8 cellular contexts compared by ENCODE assay signal in genomic region chr17:68972119-68972704, GRCh38. TPM values are rescaled to one million over a fixed set of nuclear protein-coding genes. Genes with fewer than 3 reads are reported as not detected.
A peak's percentile ranks its signal among the peaks of the same experiment; 100 is the strongest.
DNase-seq lines count a peak whose midpoint lies in the region; ATAC-seq, FAIRE-seq and TF ChIP-seq lines count a peak whose summit lies in the region.

No MANE protein-coding gene starts in this region.

- no peak overlapping the region for H2AFZ ChIP-seq in GM12878 (ENCODE audit: control insufficient read depth, low read depth, low read length)

- no peaks in the 10 kb centered on the region for H3K36me3 ChIP-seq in GM12878 (ENCODE audit: control insufficient read depth in 2 of 2, insufficient read depth in 2 of 2, low read length in 1 of 2)
- H3K36me3 ChIP-seq in vagina, result peaks cover 0 to 3% of the 10 kb centered on the region in 2 donors

- POLR2A ChIA-PET in GM12878 (lab: Charles Lee), result no interaction called here

- CTCF ChIA-PET in GM12878 (lab: Yijun Ruan, JAX), result interaction anchor here (2.2 to 2.9 kb wide), 2 partner anchors 177 to 195 kb away, joined by 8 to 12 read pairs; no protein-coding TSS in a partner anchor

- SMC1A ChIA-PET in GM12878 (lab: Charles Lee; ENCODE audit: uncharacterized antibody, unreplicated experiment), result no interaction called here

- H3K4me2 ChIP-seq in GM12878 (ENCODE audit: control insufficient read depth, insufficient read depth), result no peak overlapping the region

- H3K4me1 ChIP-seq in GM12878 (ENCODE audit: control insufficient read depth, insufficient read depth, low read length) (no peaks in the 10 kb centered on the region), vagina (no peaks in the 10 kb centered on the region)

- H3K27me3 ChIP-seq in GM12878 (replicated peaks in 1 of 2; ENCODE audit: control insufficient read depth in 2 of 2, insufficient read depth in 2 of 2, low read length in 1 of 2) (no peaks in the 10 kb centered on the region), vagina (no peaks in the 10 kb centered on the region)

- peak; percentile 84 for TF ChIP-seq CTCF in AG10803 (conservative IDR thresholded peaks at IDR 0.05; ENCODE audit: low read length)
- TF ChIP-seq CTCF in GM12878 (IDR thresholded peaks at IDR 0.05 in 2 of 3, conservative IDR thresholded peaks at IDR 0.05 in 1 of 3; ENCODE audit: control insufficient read depth in 2 of 3, extremely low read depth in 1 of 3, insufficient read depth in 1 of 3, low read depth in 3 of 3, low read length in 3 of 3), result peak; percentile 42 to 44 (median 43); a peak in 5 of 6 replicates
- peak; percentile 42 to 62 (median 48) for TF ChIP-seq CTCF in vagina (IDR thresholded peaks at IDR 0.05)

- no peaks in the 10 kb centered on the region for H3K9me3 ChIP-seq in GM12878 (replicated peaks; ENCODE audit: control insufficient read depth, insufficient read depth, low read length)
- H3K9me3 ChIP-seq in vagina, result no peaks in the 10 kb centered on the region

- intact Hi-C loops in GM12878 (cut with micrococcal nuclease; ENCODE audit: unreplicated experiment) (loop anchor here (5.0 kb wide), 2 partner anchors 195 to 275 kb away; no protein-coding TSS in a partner anchor), vagina (cut with DNase I) (loop anchor here (5.0 kb wide), 1 partner anchor 195 kb away; no protein-coding TSS in a partner anchor)

- DNase-seq in AG10803 (ENCODE audit: low read depth) (peak; percentile 47), HT-29 (ENCODE audit: low spot score) (peak; percentile 41), GM12878 (ENCODE audit: low read depth, low spot score) (no peak), vagina (ENCODE audit: extremely low spot score in 2 of 2) (no peak), GM19240 (ENCODE audit: insufficient read length, low spot score) (no peak)

- TF ChIP-seq POLR2A in GM12878 (IDR thresholded peaks at IDR 0.05; ENCODE audit: low read depth, low read length), result no peak
- TF ChIP-seq POLR2A in vagina (IDR thresholded peaks at IDR 0.05), result no peak

- FAIRE-seq in GM12878 (lab: Jason Lieb, UNC) (no peak), islet of Langerhans (lab: Jason Lieb, UNC) (peak; percentile 61)

- RAD21 ChIA-PET in GM12878 (lab: Charles Lee; ENCODE audit: unreplicated experiment), result no interaction called here

- no TSS peak for BruUV-seq in GM12878 (replicated peaks; lab: Mats Ljungman, UMichigan)

- in situ Hi-C loops in GM12878 (cut with MboI), result no loop called here

- H4K20me1 ChIP-seq in GM12878 (ENCODE audit: control insufficient read depth, insufficient read depth), result no peaks in the 10 kb centered on the region

- peak; percentile 42; the same call in 1 of the 3 replicates for ATAC-seq in GM12878
- ATAC-seq in GM21619 (IDR thresholded peaks at IDR 0.05; ENCODE audit: unreplicated experiment), result no peak
- ATAC-seq in HG03571 (IDR thresholded peaks at IDR 0.05; ENCODE audit: unreplicated experiment), result no peak

- no peak for TF ChIP-seq EP300 in GM12878 (IDR thresholded peaks at IDR 0.05; ENCODE audit: borderline replicate concordance in 1 of 2, control insufficient read depth in 1 of 2, low read depth in 2 of 2, low read length in 2 of 2)

- TF ChIP-seq RAD21 in GM12878 (IDR thresholded peaks at IDR 0.05; ENCODE audit: insufficient read depth, low read depth, low read length), result peak; percentile 55

- no peak overlapping the region for H3K4me3 ChIP-seq in AG10803 (ENCODE audit: low read length)
- no peak overlapping the region for H3K4me3 ChIP-seq in GM12878
- no peak overlapping the region for H3K4me3 ChIP-seq in vagina

- H3K27ac ChIP-seq in GM12878 (ENCODE audit: control insufficient read depth, insufficient read depth) (no peak overlapping the region), vagina (no peak overlapping the region)

- no peak overlapping the region for H3K9ac ChIP-seq in GM12878 (ENCODE audit: control insufficient read depth, insufficient read depth, low read length)

- no peaks in the 10 kb centered on the region for H3K79me2 ChIP-seq in GM12878 (ENCODE audit: control insufficient read depth, insufficient read depth, low read length)

- 35% methylated on average over 4 of the region's 4 CpGs for WGBS in GM12878 (ENCODE audit: insufficient coverage, insufficient replicate concordance, low lambda C conversion rate, missing lambda C conversion rate)

TF ChIP-seq in GM12878, 131 proteins besides CTCF, POLR2A, EP300 and RAD21:
- TF ChIP-seq SMAD5 (IDR thresholded peaks at IDR 0.05; ENCODE audit: low read depth) (no peak), SMC3 (IDR thresholded peaks at IDR 0.05; ENCODE audit: borderline replicate concordance, low read length) (peak; percentile 61; the same call in 1 of the 2 replicates)

RNA-seq across cellular contexts. Expression of gene ABCA8, which starts 17.0 kb away (rescaled TPM):
- not detected in 2 replicates for total RNA-seq in HT-29 (2014; rRNA removed; shearing (Covaris generic))
- 0.67 and 0.83 TPM in 2 replicates for total RNA-seq in GM12878 (2013; cell fraction: nucleolus; rRNA removed)
- total RNA-seq in GM12878 (2014; rRNA removed), result not detected in 2 replicates
- total RNA-seq in GM12878 (2014; rRNA removed; fragmentation: Illumina TruSeq; extraction: Trizol), result not detected in 2 replicates
- total RNA-seq in GM12878 (2021), result 0.15 and 0.19 TPM in 2 replicates
- polyA plus RNA-seq in GM12878 (2011; ENCODE audit: low read depth), result not detected
- 0.05 and 0.06 TPM in 2 replicates for polyA plus RNA-seq in GM12878 (2011; rRNA removed)
- polyA plus RNA-seq in GM12878 (2011; cell fraction: cytosol; rRNA removed), result 0.02 TPM in 1 of 2 replicates, not detected in the other
- polyA plus RNA-seq in GM12878 (2011; cell fraction: nucleus; rRNA removed), result 0.04 TPM in 1 of 2 replicates, not detected in the other
- 0.04 and 0.11 TPM in 2 replicates for polyA plus RNA-seq in GM12878 (2012)
- polyA plus RNA-seq in GM12878 (2014; fragmentation: Illumina TruSeq; extraction: Trizol), result not detected in 2 replicates
- not detected for polyA plus RNA-seq in GM12878 (2014; fragmentation: Nextera tagmentation; extraction: Ambion mirVana)
- polyA plus RNA-seq in GM12878 (2014; rRNA removed), result not detected in 2 replicates
- polyA plus RNA-seq in GM12878 (2016; fragmentation: Nextera tagmentation; extraction: Ambion mirVana), result not detected
- not detected in 2 replicates for polyA minus RNA-seq in GM12878 (2011; rRNA and poly(A)+ RNA removed)
- polyA minus RNA-seq in GM12878 (2011; cell fraction: cytosol; rRNA and poly(A)+ RNA removed), result not detected in 2 replicates
- not detected in 2 replicates for polyA minus RNA-seq in GM12878 (2011; cell fraction: nucleus; rRNA and poly(A)+ RNA removed)
- total RNA-seq in vagina, result 75.9 TPM

Comparison
In these comparisons a context has a peak if more than half of its experiments do, and no peak if none do; other contexts are left out.
1. DNase-seq: peak in AG10803 (single experiment) and HT-29 (single experiment); none in GM12878 (single experiment), vagina (0 of 2) and GM19240 (single experiment).
2. RNA of gene ABCA8, which starts 17.0 kb away (total RNA-seq): 75.9 TPM in vagina (single experiment); not detected in HT-29 and 0.15 to 0.83 TPM in GM12878; every median in the first group is over 10 times any median in the second.
3. Peak in every context shown above with its lines, with median percentiles within 50 percentile points of each other: CTCF ChIP-seq.